In the genomic region with DNA sequence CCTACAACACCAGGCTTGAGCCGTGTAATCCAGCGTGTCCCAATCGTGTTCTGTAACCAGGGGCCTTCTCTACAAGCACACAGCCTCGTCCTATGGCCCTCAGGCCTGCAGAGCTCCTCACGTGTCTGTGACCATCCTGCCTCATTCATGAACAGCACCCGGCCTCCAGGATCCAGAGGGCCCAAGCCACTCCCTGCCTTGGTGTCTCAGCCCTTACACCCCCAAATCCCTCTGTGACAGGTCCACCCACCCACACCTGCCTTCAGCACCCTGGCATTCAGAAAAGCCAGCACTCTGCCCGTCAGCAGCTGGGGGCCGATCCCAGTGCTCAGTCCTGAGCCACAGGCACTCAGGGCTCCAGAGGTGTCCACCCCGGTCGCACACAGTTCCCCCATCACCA, we compare ENCODE assay signal across 23 cellular contexts. TPM values are rescaled to one million over a fixed set of nuclear protein-coding genes. Genes with fewer than 3 reads are reported as not detected.
A peak's percentile ranks its signal among the peaks of the same experiment; 100 is the strongest.
DNase-seq lines count a peak whose midpoint lies in the region; ATAC-seq, FAIRE-seq and TF ChIP-seq lines count a peak whose summit lies in the region.
"Had no signal": no experiment of that assay in that cellular context is flagged by ENCODE, and none has a peak within 500 bp of the region (broad histone marks: within the 10 kb centered on the region; RNA-seq: fewer than 3 reads in every experiment).

No MANE protein-coding gene starts in this region.

- no peak overlapping the region for H3K4me3 Mint-ChIP-seq in stimulated activated effector memory CD8-positive, alpha-beta T cell treated with anti-CD3 and anti-CD28 coated beads, Interleukin-12 subunit alpha, Interleukin-12 subunit beta, amount 100 ng/mL, for 72 hours
- H3K4me3 Mint-ChIP-seq: HFFc6 had no signal

- in situ Hi-C loops in K562 (cut with MboI), result no loop called here
- in situ Hi-C loops in gastrocnemius medialis (cut with MboI; ENCODE audit: low sequenced_read_pairs in 4 of 4), result loop anchor here in 1 of 4 donors (25.0 kb wide), 1 partner anchor 500 kb away; no protein-coding TSS in a partner anchor

- H3K4me1 ChIP-seq in right atrium auricular region (no peaks in the 10 kb centered on the region), K562 (replicated peaks in 1 of 2; ENCODE audit: control insufficient read depth in 2 of 2, insufficient read depth in 2 of 2, low read length in 2 of 2) (peaks cover 0 to 36% of the 10 kb centered on the region in 2 experiments; a peak in 1 of 5 replicates), gastrocnemius medialis (peaks cover 0 to 3% of the 10 kb centered on the region in 2 donors)
- H3K4me1 ChIP-seq: A549 had no signal

- intact Hi-C loops in Right ventricle myocardium inferior (cut with DNase I) (no loop called here), K562 (cut with micrococcal nuclease) (loop anchor here (10.0 kb wide), 1 partner anchor 62 kb away; no protein-coding TSS in a partner anchor), gastrocnemius medialis (cut with DNase I; ENCODE audit: low total_unique reads) (no loop called here)

- no TSS peak for BruUV-seq in K562 (replicated peaks; lab: Mats Ljungman, UMichigan)

- peaks cover 10% of the 10 kb centered on the region; the same call in 1 of the 2 replicates for H4K20me1 ChIP-seq in K562 (replicated peaks; ENCODE audit: control insufficient read depth, insufficient read depth, low read length)

- H3K4me3 ChIP-seq in right atrium auricular region, result no peak overlapping the region
- no peak overlapping the region for H3K4me3 ChIP-seq in K562
- no peak overlapping the region for H3K4me3 ChIP-seq in gastrocnemius medialis
- H3K4me3 ChIP-seq: A549, GM12878 had no signal

- H3K27me3 ChIP-seq in right atrium auricular region (no peaks in the 10 kb centered on the region), K562 (ENCODE audit: control insufficient read depth in 2 of 2, insufficient read depth in 2 of 2, low read length in 2 of 2) (no peaks in the 10 kb centered on the region), gastrocnemius medialis (no peaks in the 10 kb centered on the region)

- H3K27ac ChIP-seq in right atrium auricular region (no peak overlapping the region), K562 (ENCODE audit: extremely low read depth, low read depth, low read length) (no peak overlapping the region), gastrocnemius medialis (peak overlapping the region in 1 of 4 donors; percentile 75)
- H3K27ac ChIP-seq: A549, C4-2B had no signal

- H3K9me3 ChIP-seq in right atrium auricular region (no peaks in the 10 kb centered on the region), K562 (replicated peaks; ENCODE audit: control insufficient read depth, insufficient read depth, low read depth, low read length) (no peaks in the 10 kb centered on the region), gastrocnemius medialis (no peaks in the 10 kb centered on the region)
- H3K9me3 ChIP-seq: A549 had no signal

- peak overlapping the region; percentile 39 for H3K27ac Mint-ChIP-seq in stimulated activated effector memory CD8-positive, alpha-beta T cell treated with anti-CD3 and anti-CD28 coated beads, Interleukin-12 subunit alpha, Interleukin-12 subunit beta, amount 100 ng/mL, for 72 hours
- H3K27ac Mint-ChIP-seq: HFFc6 had no signal

- ATAC-seq in Right ventricle myocardium inferior, result no peak
- no peak for ATAC-seq in K562
- no peak for ATAC-seq in stimulated activated effector memory CD8-positive, alpha-beta T cell treated with anti-CD3 and anti-CD28 coated beads, Interleukin-12 subunit alpha, Interleukin-12 subunit beta, amount 100 ng/mL, for 72 hours
- no peak for ATAC-seq in gastrocnemius medialis
- ATAC-seq: A549, GM12878, HCT116 had no signal

- POLR2A ChIA-PET in K562 (lab: Yijun Ruan, JAX), result interaction anchor here (0.6 to 1.5 kb wide), 6 partner anchors 8 to 182 kb away, joined by 3 to 4 read pairs (median 4); a partner anchor contains a TSS

- H3K36me3 Mint-ChIP-seq in stimulated activated effector memory CD8-positive, alpha-beta T cell treated with anti-CD3 and anti-CD28 coated beads, Interleukin-12 subunit alpha, Interleukin-12 subunit beta, amount 100 ng/mL, for 72 hours, result peaks cover 83% of the 10 kb centered on the region

- no peak overlapping the region for H3K4me2 ChIP-seq in K562 (ENCODE audit: insufficient read depth, low read length)
- H3K4me2 ChIP-seq: A549 had no signal

- H3K79me2 ChIP-seq in K562 (ENCODE audit: control insufficient read depth, insufficient read depth, low read length), result no peaks in the 10 kb centered on the region

- CTCF ChIA-PET in K562 (lab: Yijun Ruan, JAX; ENCODE audit: low intra/inter-chr PET ratio), result no interaction called here

- H3K9ac ChIP-seq in K562 (ENCODE audit: insufficient read depth in 1 of 2, low read depth in 2 of 2, low read length in 2 of 2), result peak overlapping the region in 1 of 2 experiments; percentile 43; a peak in 2 of 4 replicates

- no peak for TF ChIP-seq POLR2A in K562 (conservative IDR thresholded peaks at IDR 0.05)
- no peak for TF ChIP-seq POLR2A in gastrocnemius medialis (IDR thresholded peaks at IDR 0.05)

- H3K36me3 ChIP-seq in right atrium auricular region (peaks cover 83% of the 10 kb centered on the region), K562 (ENCODE audit: control insufficient read depth, insufficient read depth, low read length) (peaks cover 95% of the 10 kb centered on the region), gastrocnemius medialis (peaks cover 0 to 78% of the 10 kb centered on the region in 2 donors)

- H3K4me1 Mint-ChIP-seq in stimulated activated effector memory CD8-positive, alpha-beta T cell treated with anti-CD3 and anti-CD28 coated beads, Interleukin-12 subunit alpha, Interleukin-12 subunit beta, amount 100 ng/mL, for 72 hours, result peaks cover 6% of the 10 kb centered on the region

- H3K9me3 Mint-ChIP-seq in stimulated activated effector memory CD8-positive, alpha-beta T cell treated with anti-CD3 and anti-CD28 coated beads, Interleukin-12 subunit alpha, Interleukin-12 subunit beta, amount 100 ng/mL, for 72 hours, result no peaks in the 10 kb centered on the region
- H3K9me3 Mint-ChIP-seq: CD4-positive, alpha-beta memory T cell; HFFc6 had no signal

- peaks cover 13% of the 10 kb centered on the region for H3K9me1 ChIP-seq in K562 (ENCODE audit: control insufficient read depth, insufficient read depth, low read length)

- TF ChIP-seq RAD21 in K562 (CRISPR knock-in tag; conservative IDR thresholded peaks at IDR 0.05 in 1 of 2, IDR thresholded peaks at IDR 0.05 in 1 of 2), result no peak

- DNase-seq in Right ventricle myocardium inferior (ENCODE audit: missing footprints), result peak; percentile 8
- DNase-seq in right atrium auricular region (ENCODE audit: low spot score), result no peak
- DNase-seq in K562 (ENCODE audit: extremely low read depth in 1 of 4, low spot score in 3 of 4), result no peak
- DNase-seq in stimulated activated effector memory CD8-positive, alpha-beta T cell treated with anti-CD3 and anti-CD28 coated beads, Interleukin-12 subunit alpha, Interleukin-12 subunit beta, amount 100 ng/mL, for 72 hours (ENCODE audit: low spot score in 2 of 2), result no peak
- no peak for DNase-seq in NCI-H1930 (lab: John Stamatoyannopoulos, UW)
- no peak for DNase-seq in gastrocnemius medialis
- DNase-seq: AML-193; CD4-positive, alpha-beta memory T cell; DMS 273 treated with DMSO at 0.1 percent for 48 hours; DMS53; DND-41; EL; GOT3; H7; HFFc6; IMR-90 had no signal

- no peak for TF ChIP-seq EP300 in K562 (IDR thresholded peaks at IDR 0.05; ENCODE audit: low read length)

- no peak for FAIRE-seq in K562 (lab: Jason Lieb, UNC)
- FAIRE-seq: A549, GM12878, HTR-8/SVneo had no signal

- WGBS in K562 (ENCODE audit: insufficient coverage, low coverage, missing lambda C conversion rate), result 90% methylated on average over 10 of the region's 10 CpGs

- TF ChIP-seq CTCF in right atrium auricular region (IDR thresholded peaks at IDR 0.05) (no peak), K562 (IDR thresholded peaks at IDR 0.05 in 2 of 3, conservative IDR thresholded peaks at IDR 0.05 in 1 of 3; ENCODE audit: insufficient read depth in 2 of 3, low read depth in 1 of 3, low read length in 3 of 3) (no peak), gastrocnemius medialis (IDR thresholded peaks at IDR 0.05 in 4 of 5, conservative IDR thresholded peaks at IDR 0.05 in 1 of 5) (no peak)

- H2AFZ ChIP-seq in K562 (ENCODE audit: low read depth, low read length), result no peak overlapping the region

RNA-seq across cellular contexts. Expression of a gene that starts 5.8 kb away (rescaled TPM):
- total RNA-seq in Right ventricle myocardium inferior, result not detected
- not detected for total RNA-seq in right atrium auricular region
- 0.21 TPM in 1 of 2 replicates, not detected in the other for total RNA-seq in K562 (2011; cell fraction: chromatin; rRNA removed; ENCODE audit: low replicate concordance)
- total RNA-seq in K562 (2011; cell fraction: nucleolus; rRNA removed), result not detected in 2 replicates
- total RNA-seq in K562 (2011; cell fraction: nucleoplasm; rRNA removed), result 0.22 TPM in 1 of 2 replicates, not detected in the other
- not detected in 2 replicates for total RNA-seq in K562 (2014; rRNA removed)
- total RNA-seq in K562 (2014; rRNA removed; fragmentation: Illumina TruSeq; extraction: Trizol), result not detected in 2 replicates
- total RNA-seq in K562 (2015; rRNA removed; fragmentation: Illumina TruSeq; extraction: Trizol), result not detected in 2 replicates
- not detected in 2 replicates for total RNA-seq in K562 (2021)
- not detected in 2 replicates for polyA plus RNA-seq in K562 (2011; rRNA removed)
- polyA plus RNA-seq in K562 (2011; cell fraction: cytosol; rRNA removed), result 0.04 TPM in 1 of 2 replicates, not detected in the other
- polyA plus RNA-seq in K562 (2011; cell fraction: nucleus; rRNA removed), result 0.10 TPM in 1 of 2 replicates, not detected in the other
- polyA plus RNA-seq in K562 (2012), result not detected in 2 replicates
- polyA plus RNA-seq in K562 (2014; fragmentation: Illumina TruSeq; extraction: Trizol), result not detected in 2 replicates
- not detected for polyA plus RNA-seq in K562 (2014; fragmentation: Nextera tagmentation; extraction: Ambion mirVana)
- 0.04 TPM in 1 of 2 replicates, not detected in the other for polyA plus RNA-seq in K562 (2014; rRNA removed)
- polyA minus RNA-seq in K562 (2011; rRNA and poly(A)+ RNA removed), result not detected in 2 replicates
- polyA minus RNA-seq in K562 (2011; cell fraction: cytosol; rRNA and poly(A)+ RNA removed), result not detected in 2 replicates
- polyA minus RNA-seq in K562 (2011; cell fraction: nucleus; rRNA and poly(A)+ RNA removed), result not detected in 2 replicates
- total RNA-seq in gastrocnemius medialis, result under 1 TPM in 3 of 4 donors, not detected in 1; 0.19 to 0.33 (median 0.25) TPM
- total RNA-seq: CD4-positive, alpha-beta memory T cell; G401; H7; HFFc6; IMR-90 had no signal
- polyA plus RNA-seq: A549; BJ; CD4-positive, alpha-beta memory T cell; IMR-90 had no signal

RNA-seq across cellular contexts. Expression of a gene that starts 7.5 kb away (rescaled TPM):
- total RNA-seq in Right ventricle myocardium inferior (8.8 TPM), right atrium auricular region (10 to 100 TPM in 1 of 2 donors, 1 to 10 TPM in 1; 8.5 to 12.0 TPM), K562 (2014; rRNA removed) (42.5 and 47.4 TPM in 2 replicates), K562 (2014; rRNA removed; fragmentation: Illumina TruSeq; extraction: Trizol) (9.4 and 10.7 TPM in 2 replicates), K562 (2015; rRNA removed; fragmentation: Illumina TruSeq; extraction: Trizol) (28.3 and 30.9 TPM in 2 replicates), K562 (2021) (51.3 and 52.8 TPM in 2 replicates), gastrocnemius medialis (10 to 100 TPM in 2 of 4 donors, 1 to 10 TPM in 2; 7.5 to 25.3 (median 12.0) TPM)
- 22.9 and 43.9 TPM in 2 replicates for total RNA-seq in K562 (2011; cell fraction: chromatin; rRNA removed; ENCODE audit: low replicate concordance)
- 30.7 and 33.7 TPM in 2 replicates for total RNA-seq in K562 (2011; cell fraction: nucleolus; rRNA removed)
- 20.2 and 27.2 TPM in 2 replicates for total RNA-seq in K562 (2011; cell fraction: nucleoplasm; rRNA removed)
- polyA plus RNA-seq in K562 (2011; rRNA removed) (26.8 and 44.0 TPM in 2 replicates), K562 (2014; fragmentation: Illumina TruSeq; extraction: Trizol) (23.6 and 41.0 TPM in 2 replicates), K562 (2014; fragmentation: Nextera tagmentation; extraction: Ambion mirVana) (1 to 10 TPM in 1 of 2 experiments, under 1 TPM in 1; 0.70 to 1.9 TPM), K562 (2014; rRNA removed) (47.1 and 58.1 TPM in 2 replicates)
- 44.3 and 59.3 TPM in 2 replicates for polyA plus RNA-seq in K562 (2011; cell fraction: cytosol; rRNA removed)
- 50.0 and 63.7 TPM in 2 replicates for polyA plus RNA-seq in K562 (2011; cell fraction: nucleus; rRNA removed)
- 34.4 and 35.2 TPM in 2 replicates for polyA plus RNA-seq in K562 (2012)
- polyA minus RNA-seq in K562 (2011; rRNA and poly(A)+ RNA removed), result 11.3 and 13.6 TPM in 2 replicates
- polyA minus RNA-seq in K562 (2011; cell fraction: cytosol; rRNA and poly(A)+ RNA removed), result 16.3 and 30.8 TPM in 2 replicates
- 11.7 and 24.3 TPM in 2 replicates for polyA minus RNA-seq in K562 (2011; cell fraction: nucleus; rRNA and poly(A)+ RNA removed)

RNA-seq across cellular contexts. Expression of a gene that starts 13.2 kb away (rescaled TPM):
- total RNA-seq in Right ventricle myocardium inferior (not detected), right atrium auricular region (not detected), K562 (2014; rRNA removed) (not detected in 2 replicates), K562 (2014; rRNA removed; fragmentation: Illumina TruSeq; extraction: Trizol) (not detected in 2 replicates), K562 (2015; rRNA removed; fragmentation: Illumina TruSeq; extraction: Trizol) (not detected in 2 replicates), K562 (2021) (not detected in 2 replicates), gastrocnemius medialis (not detected)
- not detected in 2 replicates for total RNA-seq in K562 (2011; cell fraction: chromatin; rRNA removed; ENCODE audit: low replicate concordance)
- not detected in 2 replicates for total RNA-seq in K562 (2011; cell fraction: nucleolus; rRNA removed)
- not detected in 2 replicates for total RNA-seq in K562 (2011; cell fraction: nucleoplasm; rRNA removed)
- polyA plus RNA-seq in K562 (2011; rRNA removed) (not detected in 2 replicates), K562 (2014; fragmentation: Illumina TruSeq; extraction: Trizol) (not detected in 2 replicates), K562 (2014; fragmentation: Nextera tagmentation; extraction: Ambion mirVana) (not detected), K562 (2014; rRNA removed) (not detected in 2 replicates)
- polyA plus RNA-seq in K562 (2011; cell fraction: cytosol; rRNA removed), result not detected in 2 replicates
- not detected in 2 replicates for polyA plus RNA-seq in K562 (2011; cell fraction: nucleus; rRNA removed)
- polyA plus RNA-seq in K562 (2012), result not detected in 2 replicates
- not detected in 2 replicates for polyA minus RNA-seq in K562 (2011; rRNA and poly(A)+ RNA removed)
- polyA minus RNA-seq in K562 (2011; cell fraction: cytosol; rRNA and poly(A)+ RNA removed), result not detected in 2 replicates
- not detected in 2 replicates for polyA minus RNA-seq in K562 (2011; cell fraction: nucleus; rRNA and poly(A)+ RNA removed)
- total RNA-seq: CD4-positive, alpha-beta memory T cell; GM12878; H7; HFFc6; IMR-90 had no signal
- polyA plus RNA-seq: A549; BJ; CD4-positive, alpha-beta memory T cell; GM12878; IMR-90 had no signal

RNA-seq across cellular contexts. Expression of a gene that starts 14.7 kb away (rescaled TPM):
- total RNA-seq in Right ventricle myocardium inferior, result 29.9 TPM
- total RNA-seq in right atrium auricular region, result 10 to 100 TPM; 32.8 to 48.1 TPM
- 104 and 237 TPM in 2 replicates for total RNA-seq in K562 (2011; cell fraction: chromatin; rRNA removed; ENCODE audit: low replicate concordance)
- total RNA-seq in K562 (2011; cell fraction: nucleolus; rRNA removed), result 233 and 250 TPM in 2 replicates
- total RNA-seq in K562 (2011; cell fraction: nucleoplasm; rRNA removed), result 163 and 192 TPM in 2 replicates
- 62.9 and 79.7 TPM in 2 replicates for total RNA-seq in K562 (2014; rRNA removed)
- total RNA-seq in K562 (2014; rRNA removed; fragmentation: Illumina TruSeq; extraction: Trizol), result 25.0 and 31.7 TPM in 2 replicates
- 52.2 and 56.7 TPM in 2 replicates for total RNA-seq in K562 (2015; rRNA removed; fragmentation: Illumina TruSeq; extraction: Trizol)
- total RNA-seq in K562 (2021), result 101 and 103 TPM in 2 replicates
- polyA plus RNA-seq in K562 (2011; rRNA removed), result 45.6 and 65.3 TPM in 2 replicates
- polyA plus RNA-seq in K562 (2011; cell fraction: cytosol; rRNA removed), result 87.9 and 92.8 TPM in 2 replicates
- 96.5 and 99.6 TPM in 2 replicates for polyA plus RNA-seq in K562 (2011; cell fraction: nucleus; rRNA removed)
- 68.2 and 87.4 TPM in 2 replicates for polyA plus RNA-seq in K562 (2012)
- polyA plus RNA-seq in K562 (2014; fragmentation: Illumina TruSeq; extraction: Trizol), result 56.7 and 59.7 TPM in 2 replicates
- polyA plus RNA-seq in K562 (2014; fragmentation: Nextera tagmentation; extraction: Ambion mirVana), result under 1 TPM; 0.69 to 0.70 TPM
- 54.1 and 56.4 TPM in 2 replicates for polyA plus RNA-seq in K562 (2014; rRNA removed)
- 59.4 and 60.5 TPM in 2 replicates for polyA minus RNA-seq in K562 (2011; rRNA and poly(A)+ RNA removed)
- 76.8 and 101 TPM in 2 replicates for polyA minus RNA-seq in K562 (2011; cell fraction: cytosol; rRNA and poly(A)+ RNA removed)
- polyA minus RNA-seq in K562 (2011; cell fraction: nucleus; rRNA and poly(A)+ RNA removed), result 59.6 and 106 TPM in 2 replicates
- 10 to 100 TPM; 30.0 to 72.7 (median 43.5) TPM for total RNA-seq in gastrocnemius medialis

RNA-seq across cellular contexts. Expression of a gene that starts 41.6 kb away (rescaled TPM):
- 28.7 TPM for total RNA-seq in Right ventricle myocardium inferior
- 10 to 100 TPM; 12.7 to 27.6 TPM for total RNA-seq in right atrium auricular region
- 34.4 and 107 TPM in 2 replicates for total RNA-seq in K562 (2011; cell fraction: chromatin; rRNA removed; ENCODE audit: low replicate concordance)
- total RNA-seq in K562 (2011; cell fraction: nucleolus; rRNA removed), result 114 and 122 TPM in 2 replicates
- 76.8 and 81.5 TPM in 2 replicates for total RNA-seq in K562 (2011; cell fraction: nucleoplasm; rRNA removed)
- total RNA-seq in K562 (2014; rRNA removed), result 329 and 469 TPM in 2 replicates
- total RNA-seq in K562 (2014; rRNA removed; fragmentation: Illumina TruSeq; extraction: Trizol), result 54.3 and 89.6 TPM in 2 replicates
- total RNA-seq in K562 (2015; rRNA removed; fragmentation: Illumina TruSeq; extraction: Trizol), result 109 and 119 TPM in 2 replicates
- total RNA-seq in K562 (2021), result 399 and 408 TPM in 2 replicates
- polyA plus RNA-seq in K562 (2011; rRNA removed), result 110 and 216 TPM in 2 replicates
- 329 and 368 TPM in 2 replicates for polyA plus RNA-seq in K562 (2011; cell fraction: cytosol; rRNA removed)
- polyA plus RNA-seq in K562 (2011; cell fraction: nucleus; rRNA removed), result 294 and 343 TPM in 2 replicates
- 272 and 330 TPM in 2 replicates for polyA plus RNA-seq in K562 (2012)
- polyA plus RNA-seq in K562 (2014; fragmentation: Illumina TruSeq; extraction: Trizol), result 183 and 239 TPM in 2 replicates
- 10 to 100 TPM; 11.0 to 23.7 TPM for polyA plus RNA-seq in K562 (2014; fragmentation: Nextera tagmentation; extraction: Ambion mirVana)
- polyA plus RNA-seq in K562 (2014; rRNA removed), result 248 and 262 TPM in 2 replicates
- 64.7 and 77.1 TPM in 2 replicates for polyA minus RNA-seq in K562 (2011; rRNA and poly(A)+ RNA removed)
- polyA minus RNA-seq in K562 (2011; cell fraction: cytosol; rRNA and poly(A)+ RNA removed), result 103 and 287 TPM in 2 replicates
- 46.3 and 88.1 TPM in 2 replicates for polyA minus RNA-seq in K562 (2011; cell fraction: nucleus; rRNA and poly(A)+ RNA removed)
- 10 to 100 TPM; 10.5 to 16.6 (median 13.5) TPM for total RNA-seq in gastrocnemius medialis
